Comparison of ENCODE assay signal across 11 cellular contexts in genomic region chr4:128163177-128164117, GRCh38.
DNase-seq lines count a peak whose midpoint lies in the region; ATAC-seq and TF ChIP-seq lines count a peak whose summit lies in the region.
"Had no signal": no experiment of that assay in that cellular context is flagged by ENCODE, and none has a peak within 500 bp of the region (broad histone marks: within the 10 kb centered on the region; RNA-seq: fewer than 3 reads in every experiment).

No MANE protein-coding gene starts in this region.

- no peak for TF ChIP-seq CTCF in BJ (IDR thresholded peaks at IDR 0.05; ENCODE audit: insufficient read depth, low read depth, low read length)
- no peak for TF ChIP-seq CTCF in left lung (IDR thresholded peaks at IDR 0.05)

- no peaks in the 10 kb centered on the region for H3K27me3 ChIP-seq in BJ (ENCODE audit: control insufficient read depth, insufficient read depth, low read length)
- H3K27me3 ChIP-seq in left lung = no peaks in the 10 kb centered on the region

- CTCF ChIA-PET in BJ (lab: Yijun Ruan, JAX) = no interaction called here

- TF ChIP-seq POLR2A in erythroblast (IDR thresholded peaks at IDR 0.05; ENCODE audit: low read length) = no peak

- ATAC-seq in left lung = peak; percentile 85
- ATAC-seq: activated T-helper 17 cell treated with anti-CD3 and anti-CD28 coated beads, Interleukin-2, amount 50 U/mL, for 72 hours had no signal

- POLR2A ChIA-PET in BJ (lab: Charles Lee) = interaction anchor here (0.6 kb wide), 1 partner anchor 67 kb away, joined by 3 read pairs; no protein-coding TSS in a partner anchor

- H3K4me1 ChIP-seq in left lung = no peaks in the 10 kb centered on the region

- no peaks in the 10 kb centered on the region for H3K9me3 ChIP-seq in left lung

- DNase-seq in BJ (ENCODE audit: low read depth) (peak; percentile 23), LHCN-M2 (ENCODE audit: low read depth) (peak; percentile 74), dermis microvascular lymphatic vessel endothelial cell (ENCODE audit: low read depth in 2 of 2) (peak; percentile 27 to 86), left lung (no peak), NCI-H446 (lab: John Stamatoyannopoulos, UW) (no peak), NCI-H748 (lab: John Stamatoyannopoulos, UW; ENCODE audit: unreplicated experiment) (no peak), NCI-H1694 treated with DMSO at 0.1 percent for 48 hours (lab: John Stamatoyannopoulos, UW) (no peak), erythroblast (lab: John Stamatoyannopoulos, UW) (no peak)
- DNase-seq: NCI-H526 treated with DMSO at 0.1 percent for 48 hours; stimulated activated CD4-positive, alpha-beta T cell treated with anti-CD3 and anti-CD28 coated beads, Interleukin-4, amount 100 ng/mL, for 1 hour had no signal

- H3K36me3 ChIP-seq in BJ (ENCODE audit: control insufficient read depth, insufficient read depth, low read length) (no peaks in the 10 kb centered on the region), left lung (no peaks in the 10 kb centered on the region)

- no peak overlapping the region for H3K27ac ChIP-seq in left lung

- intact Hi-C loops in left lung (cut with DNase I) = no loop called here

- H3K4me3 ChIP-seq in BJ (ENCODE audit: low read depth, low read length) (no peak overlapping the region), left lung (no peak overlapping the region)

Comparison
In these comparisons a context has a peak if more than half of its experiments do, and no peak if none do; other contexts are left out.
1. DNase-seq: peak in BJ (single experiment), LHCN-M2 (single experiment) and dermis microvascular lymphatic vessel endothelial cell (2 of 2); none in left lung (0 of 2), NCI-H446 (0 of 2), NCI-H748 (single experiment), NCI-H1694 treated with DMSO at 0.1 percent for 48 hours (single experiment) and erythroblast (0 of 2).